Comparison of ENCODE assay signal across 1 cellular context in the genomic region with DNA sequence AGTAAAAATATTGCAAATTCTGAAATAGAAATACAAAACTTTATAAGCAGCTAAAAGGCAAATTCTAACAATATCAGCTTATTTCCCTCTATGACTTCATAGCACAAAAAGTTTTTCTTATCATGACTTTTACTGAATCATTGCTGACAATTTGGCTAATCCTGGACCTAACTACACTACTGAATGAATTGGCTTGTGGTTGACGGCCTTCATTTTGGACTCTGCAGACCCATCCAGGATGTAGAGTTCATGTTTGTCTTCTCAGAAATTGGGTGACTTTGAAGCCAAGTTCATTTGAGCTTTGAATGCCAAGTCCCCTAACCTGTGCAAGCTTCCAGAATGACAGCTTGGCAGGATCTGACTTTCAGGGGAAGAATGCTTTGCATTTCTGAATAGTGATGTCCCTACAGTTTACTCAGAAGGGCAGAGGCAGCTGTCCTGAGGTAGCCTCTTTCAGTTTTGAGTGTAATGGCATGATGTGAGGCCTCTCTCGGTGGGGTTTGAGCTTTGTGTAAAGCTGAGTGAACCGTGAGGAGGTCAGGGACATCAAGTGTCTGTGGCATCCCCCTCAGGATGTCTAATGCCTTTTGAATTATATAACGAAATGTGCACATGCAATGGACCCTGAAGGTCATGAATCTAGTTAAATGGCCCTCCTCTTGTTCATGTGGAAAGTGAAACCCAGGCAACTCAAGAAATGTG.
TF ChIP-seq lines count a peak whose summit lies in the region.

No MANE protein-coding gene starts in this region.

TF ChIP-seq in GM12878, 131 proteins besides CTCF, POLR2A, EP300 and RAD21 (continued from another document):
- TF ChIP-seq, protein P1, sequence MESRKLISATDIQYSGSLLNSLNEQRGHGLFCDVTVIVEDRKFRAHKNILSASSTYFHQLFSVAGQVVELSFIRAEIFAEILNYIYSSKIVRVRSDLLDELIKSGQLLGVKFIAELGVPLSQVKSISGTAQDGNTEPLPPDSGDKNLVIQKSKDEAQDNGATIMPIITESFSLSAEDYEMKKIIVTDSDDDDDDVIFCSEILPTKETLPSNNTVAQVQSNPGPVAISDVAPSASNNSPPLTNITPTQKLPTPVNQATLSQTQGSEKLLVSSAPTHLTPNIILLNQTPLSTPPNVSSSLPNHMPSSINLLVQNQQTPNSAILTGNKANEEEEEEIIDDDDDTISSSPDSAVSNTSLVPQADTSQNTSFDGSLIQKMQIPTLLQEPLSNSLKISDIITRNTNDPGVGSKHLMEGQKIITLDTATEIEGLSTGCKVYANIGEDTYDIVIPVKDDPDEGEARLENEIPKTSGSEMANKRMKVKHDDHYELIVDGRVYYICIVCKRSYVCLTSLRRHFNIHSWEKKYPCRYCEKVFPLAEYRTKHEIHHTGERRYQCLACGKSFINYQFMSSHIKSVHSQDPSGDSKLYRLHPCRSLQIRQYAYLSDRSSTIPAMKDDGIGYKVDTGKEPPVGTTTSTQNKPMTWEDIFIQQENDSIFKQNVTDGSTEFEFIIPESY (IDR thresholded peaks at IDR 0.05), result no peak
- TF ChIP-seq NBN (IDR thresholded peaks at IDR 0.05), result no peak
- 0 out of 2 replicates have a peak, but pooled peaks have one; percentile 17 for TF ChIP-seq NR2F1 (conservative IDR thresholded peaks at IDR 0.05)
- TF ChIP-seq ZNF384 (IDR thresholded peaks at IDR 0.05; ENCODE audit: borderline replicate concordance, low read depth, low read length), result no peak
